ENCODE assay signal across 12 cellular contexts in the genomic region with DNA sequence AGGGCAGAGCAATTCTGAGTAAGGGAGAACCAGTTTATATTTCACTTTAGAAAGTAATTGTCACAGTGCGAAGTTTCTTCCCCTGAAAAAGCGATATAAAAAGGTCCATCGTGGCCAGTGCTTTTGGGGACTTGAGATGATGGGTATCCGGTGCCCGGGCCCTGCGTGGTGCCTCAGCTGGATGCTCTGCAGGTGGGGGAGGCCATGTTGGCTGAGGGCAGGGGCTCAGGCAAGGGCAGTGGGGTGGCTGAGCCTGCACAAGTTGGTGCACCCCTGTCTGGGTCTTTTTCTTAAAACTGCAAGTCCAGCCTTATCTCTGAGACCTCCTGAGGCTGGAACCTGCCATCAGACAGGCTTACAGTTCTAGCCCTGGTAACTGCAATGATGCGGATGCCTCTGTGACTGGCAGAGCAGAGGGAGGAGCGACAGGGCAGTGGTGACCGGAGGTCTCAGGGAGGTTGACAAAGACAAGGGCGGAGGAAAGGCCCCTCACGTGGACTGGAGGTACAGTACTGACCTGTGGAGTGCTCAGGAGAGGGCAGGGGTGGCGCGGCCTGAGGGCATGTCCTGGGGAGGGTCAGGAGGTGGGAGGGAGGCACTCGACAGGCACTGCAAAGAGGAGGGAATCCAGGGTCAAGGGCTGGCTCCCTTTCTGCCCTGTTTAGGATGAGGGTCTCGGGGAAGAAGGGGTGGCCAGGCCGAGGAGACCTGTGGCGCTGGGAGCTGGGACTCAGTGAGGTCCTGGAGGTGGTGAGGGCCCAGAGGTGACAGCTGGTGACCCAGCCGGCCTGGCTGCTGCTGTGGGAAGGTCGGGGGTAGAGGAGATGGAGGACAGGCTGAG. TPM values are rescaled to one million over a fixed set of nuclear protein-coding genes. Genes with fewer than 3 reads are reported as not detected.
A peak's percentile ranks its signal among the peaks of the same experiment; 100 is the strongest.
DNase-seq lines count a peak whose midpoint lies in the region; ATAC-seq and TF ChIP-seq lines count a peak whose summit lies in the region.
"Had no signal": no experiment of that assay in that cellular context is flagged by ENCODE, and none has a peak within 500 bp of the region (broad histone marks: within the 10 kb centered on the region; RNA-seq: fewer than 3 reads in every experiment).

No MANE protein-coding gene starts in this region.

- no peak for DNase-seq in right atrium auricular region (ENCODE audit: low spot score)
- DNase-seq in left cardiac atrium: no peak
- no peak for DNase-seq in effector memory CD8-positive, alpha-beta T cell
- no peak for DNase-seq in neural crest cell (ENCODE audit: low read depth, low spot score)
- DNase-seq in activated CD4-positive, alpha-beta T cell treated with anti-CD3 and anti-CD28 coated beads, Interleukin-2, amount 50 U/mL, for 48 hours: no peak
- no peak for DNase-seq in PC-9
- DNase-seq: activated CD4-positive, CD25-positive, alpha-beta regulatory T cell; activated naive CD8-positive, alpha-beta T cell treated with anti-CD3 and anti-CD28 coated beads, Interleukin-2, amount 50 U/mL, for 24 hours; NCI-H1105; stimulated activated CD4-positive, alpha-beta T cell treated with anti-CD3 and anti-CD28 coated beads, Interleukin-12 subunit alpha, Interleukin-12 subunit beta, amount 100 ng/mL, for 4 hours had no signal

- H3K4me3 ChIP-seq in right atrium auricular region (no peak overlapping the region), PC-9 (no peak overlapping the region)

- H3F3A ChIP-seq in PC-9 (ENCODE audit: insufficient read depth, low read depth): peaks cover 12% of the 10 kb centered on the region

- peaks cover 0 to 11% of the 10 kb centered on the region in 2 donors for H3K27me3 Mint-ChIP-seq in effector memory CD8-positive, alpha-beta T cell
- H3K27me3 Mint-ChIP-seq in neural crest cell (ENCODE audit: low read depth): no peaks in the 10 kb centered on the region

- H3K4me3 Mint-ChIP-seq in effector memory CD8-positive, alpha-beta T cell: no peak overlapping the region
- H3K4me3 Mint-ChIP-seq in neural crest cell: peak overlapping the region; percentile 91

- CTCF ChIA-PET in PC-9 (lab: Charles Lee): no interaction called here

- no peaks in the 10 kb centered on the region for H4K20me1 ChIP-seq in PC-9 (ENCODE audit: insufficient read depth)

- H3K9me3 ChIP-seq in right atrium auricular region: no peaks in the 10 kb centered on the region
- no peaks in the 10 kb centered on the region for H3K9me3 ChIP-seq in PC-9 (ENCODE audit: insufficient read depth, low read depth)

- TF ChIP-seq CTCF in right atrium auricular region (IDR thresholded peaks at IDR 0.05) (no peak), neural crest cell (conservative IDR thresholded peaks at IDR 0.05) (no peak), PC-9 (conservative IDR thresholded peaks at IDR 0.05) (no peak)

- peaks cover 25 to 35% of the 10 kb centered on the region in 2 donors for H3K4me1 Mint-ChIP-seq in effector memory CD8-positive, alpha-beta T cell (ENCODE audit: low read depth in 2 of 2)
- H3K4me1 Mint-ChIP-seq in neural crest cell: peaks cover 60% of the 10 kb centered on the region

- POLR2A ChIA-PET in PC-9 (lab: Charles Lee; ENCODE audit: unreplicated experiment): no interaction called here

- H3K4me1 ChIP-seq in right atrium auricular region (peaks cover 0 to 27% of the 10 kb centered on the region in 2 donors), PC-9 (replicated peaks; ENCODE audit: insufficient read depth) (peaks cover 9% of the 10 kb centered on the region)

- no peaks in the 10 kb centered on the region for H3K36me3 ChIP-seq in right atrium auricular region
- no peaks in the 10 kb centered on the region for H3K36me3 ChIP-seq in PC-9 (ENCODE audit: low read depth)

- H3K27ac ChIP-seq in right atrium auricular region (peak overlapping the region; percentile 17 to 80), PC-9 (no peak overlapping the region)

- H2AFZ ChIP-seq in PC-9: no peak overlapping the region

- H3K9me2 ChIP-seq in PC-9 (ENCODE audit: insufficient read depth): no peaks in the 10 kb centered on the region

- H3K27me3 ChIP-seq in right atrium auricular region: no peaks in the 10 kb centered on the region
- no peaks in the 10 kb centered on the region for H3K27me3 ChIP-seq in PC-9 (ENCODE audit: insufficient read depth, low read depth)

- peaks cover 3% of the 10 kb centered on the region for H3K36me3 Mint-ChIP-seq in effector memory CD8-positive, alpha-beta T cell (ENCODE audit: insufficient read depth)
- peaks cover 30% of the 10 kb centered on the region for H3K36me3 Mint-ChIP-seq in neural crest cell (ENCODE audit: low read depth)

- peak overlapping the region; percentile 2 to 19 for H3K27ac Mint-ChIP-seq in effector memory CD8-positive, alpha-beta T cell
- H3K27ac Mint-ChIP-seq in neural crest cell (ENCODE audit: unreplicated experiment): peak overlapping the region; percentile 95
- H3K27ac Mint-ChIP-seq: activated naive CD8-positive, alpha-beta T cell treated with anti-CD3 and anti-CD28 coated beads, Interleukin-2, amount 50 U/mL, for 24 hours had no signal

- no peaks in the 10 kb centered on the region for H3K79me2 ChIP-seq in PC-9 (ENCODE audit: low read depth)

- no TSS peak for BruUV-seq in PC-9 (replicated peaks; lab: Mats Ljungman, UMichigan)

- no peak overlapping the region for H3K4me2 ChIP-seq in PC-9

- intact Hi-C loops in left cardiac atrium (cut with DNase I) (no loop called here), PC-9 (cut with micrococcal nuclease; ENCODE audit: unreplicated experiment) (loop anchor here (10.0 kb wide), 1 partner anchor 190 kb away; no protein-coding TSS in a partner anchor)

- H3K9me3 Mint-ChIP-seq in effector memory CD8-positive, alpha-beta T cell: no peaks in the 10 kb centered on the region
- peaks cover 5% of the 10 kb centered on the region for H3K9me3 Mint-ChIP-seq in neural crest cell

- ATAC-seq in left cardiac atrium: no peak
- no peak for ATAC-seq in effector memory CD8-positive, alpha-beta T cell (replicated peaks)
- ATAC-seq in GM21515 (IDR thresholded peaks at IDR 0.05; ENCODE audit: unreplicated experiment): no peak
- ATAC-seq in GM21528 (IDR thresholded peaks at IDR 0.05; ENCODE audit: low FRiP score, unreplicated experiment): no peak
- ATAC-seq: activated naive CD8-positive, alpha-beta T cell treated with anti-CD3 and anti-CD28 coated beads, Interleukin-2, amount 50 U/mL, for 24 hours had no signal

RNA-seq across cellular contexts. Expression of a gene that starts 1.8 kb away (rescaled TPM):
- total RNA-seq in right atrium auricular region: 1 to 10 TPM; 7.0 to 9.9 TPM
- 10 to 100 TPM; 13.3 to 16.6 TPM for total RNA-seq in left cardiac atrium
- 60.4 and 69.5 TPM in 2 replicates for total RNA-seq in neural crest cell
- total RNA-seq in PC-9 (2021): 36.6 and 37.1 TPM in 2 replicates

RNA-seq across cellular contexts. Expression of a gene that starts 45.7 kb away (rescaled TPM):
- total RNA-seq in right atrium auricular region (not detected), left cardiac atrium (under 1 TPM; 0.41 to 0.42 TPM), neural crest cell (1.2 TPM in 2 replicates), PC-9 (2021) (3.1 and 3.4 TPM in 2 replicates)
